ENCODE assay signal across 2 cellular contexts in the genomic region with DNA sequence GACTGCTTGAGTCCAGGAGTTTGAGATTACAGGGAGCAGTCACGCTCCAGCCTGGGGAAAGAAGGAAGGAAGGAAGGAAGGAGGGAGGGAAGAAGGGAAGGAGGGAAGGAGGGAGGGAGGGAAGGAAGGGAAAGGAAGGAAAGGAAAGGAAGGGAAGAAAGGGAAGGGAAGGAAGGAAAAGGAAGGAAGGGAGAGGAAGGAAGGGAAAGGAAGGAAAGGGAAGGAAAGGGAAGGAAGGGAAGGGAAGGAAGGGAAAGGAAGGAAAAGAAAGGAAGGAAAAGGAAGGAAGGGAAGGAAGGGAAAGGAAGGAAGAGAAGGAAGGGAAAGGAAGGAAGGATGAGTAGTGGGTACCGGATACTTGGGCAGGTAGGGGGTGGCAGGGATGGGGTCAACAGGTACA.
TF ChIP-seq lines count a peak whose summit lies in the region.

No MANE protein-coding gene starts in this region.

TF ChIP-seq in HepG2, 621 proteins besides CTCF, POLR2A, EP300 and RAD21:
- no peak for TF ChIP-seq SOX13 (IDR thresholded peaks at IDR 0.05)
- TF ChIP-seq SOX13 (CRISPR knock-in tag; conservative IDR thresholded peaks at IDR 0.05 in 1 of 2, IDR thresholded peaks at IDR 0.05 in 1 of 2) = no peak
- 0 out of 2 replicates have a peak, but pooled peaks have one; percentile 72 for TF ChIP-seq PCBP1 (IDR thresholded peaks at IDR 0.05; ENCODE audit: borderline replicate concordance, low read depth, low read length)
- no peak for TF ChIP-seq DRAP1 (CRISPR knock-in tag; IDR thresholded peaks at IDR 0.05)
- TF ChIP-seq KLF16 (CRISPR knock-in tag; IDR thresholded peaks at IDR 0.05) = no peak
- TF ChIP-seq HNF1B (CRISPR knock-in tag; IDR thresholded peaks at IDR 0.05) = no peak
- peak; percentile 96 for TF ChIP-seq PCBP2 (optimal IDR thresholded peaks at IDR 0.05; ENCODE audit: low read depth, low read length, poor library complexity, severe bottlenecking)
- TF ChIP-seq NONO (IDR thresholded peaks at IDR 0.05) = 0 out of 2 replicates have a peak, but pooled peaks have one; percentile 42
- TF ChIP-seq NONO (CRISPR knock-in tag; conservative IDR thresholded peaks at IDR 0.05) = no peak
- peak; percentile 87 for TF ChIP-seq HNRNPK (IDR thresholded peaks at IDR 0.05; ENCODE audit: low read depth, low read length, poor library complexity, severe bottlenecking)
TF ChIP-seq in HepG2: peak in this region for 4.

TF ChIP-seq in H1, 55 proteins besides CTCF, POLR2A, EP300 and RAD21:
- no peak for TF ChIP-seq HDAC2 (IDR thresholded peaks at IDR 0.05; ENCODE audit: borderline replicate concordance in 1 of 2, low read depth in 2 of 2, low read length in 2 of 2)
- no peak for TF ChIP-seq SRF (IDR thresholded peaks at IDR 0.05; ENCODE audit: low read depth, low read length)
- TF ChIP-seq GTF2F1 (IDR thresholded peaks at IDR 0.05; ENCODE audit: borderline replicate concordance, low read depth, low read length) = no peak
- TF ChIP-seq MAX (IDR thresholded peaks at IDR 0.05) = no peak
- no peak for TF ChIP-seq TEAD4 (IDR thresholded peaks at IDR 0.05; ENCODE audit: low read depth, low read length)
- no peak for TF ChIP-seq FOSL1 (IDR thresholded peaks at IDR 0.05; ENCODE audit: insufficient read depth, low read depth, low read length)
- no peak for TF ChIP-seq ASH2L (IDR thresholded peaks at IDR 0.05; ENCODE audit: low read length)
- TF ChIP-seq E2F6 (IDR thresholded peaks at IDR 0.05) = no peak
- TF ChIP-seq SP2 (IDR thresholded peaks at IDR 0.05; ENCODE audit: low read length) = no peak
- no peak for TF ChIP-seq TAF7 (optimal IDR thresholded peaks at IDR 0.05; ENCODE audit: borderline replicate concordance, low read depth, low read length)
- no peak for TF ChIP-seq NANOG (IDR thresholded peaks at IDR 0.05; ENCODE audit: insufficient read depth, low read depth, low read length, poor library complexity, severe bottlenecking)
